In the genomic region with DNA sequence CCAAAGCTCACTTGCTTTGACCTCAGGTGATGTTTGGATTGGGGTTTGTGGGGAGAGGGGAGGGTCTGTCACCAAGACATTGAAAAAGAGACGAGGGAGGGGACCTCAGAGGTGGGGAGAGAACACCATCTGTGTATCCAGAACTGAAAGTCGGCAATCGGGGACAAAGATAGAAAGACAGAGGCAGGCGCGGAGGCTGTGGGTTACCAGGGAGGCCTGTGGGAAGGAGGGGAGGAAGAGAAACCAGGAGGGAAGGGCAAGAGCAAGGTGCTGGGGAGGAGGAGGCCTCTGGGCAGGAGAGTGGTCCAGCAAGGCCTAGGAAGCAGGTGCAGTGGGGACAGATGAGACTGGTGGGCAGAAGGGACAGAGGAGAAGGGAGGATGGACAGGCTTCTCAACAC, we compare ENCODE assay signal across 23 cellular contexts.
DNase-seq lines count a peak whose midpoint lies in the region; ATAC-seq and TF ChIP-seq lines count a peak whose summit lies in the region.
"Had no signal": no experiment of that assay in that cellular context is flagged by ENCODE, and none has a peak within 500 bp of the region (broad histone marks: within the 10 kb centered on the region; RNA-seq: fewer than 3 reads in every experiment).

No MANE protein-coding gene starts in this region.

- no peaks in the 10 kb centered on the region for H3K36me3 Mint-ChIP-seq in activated naive CD8-positive, alpha-beta T cell
- no peaks in the 10 kb centered on the region for H3K36me3 Mint-ChIP-seq in activated naive CD8-positive, alpha-beta T cell treated with anti-CD3 and anti-CD28 coated beads, Interleukin-2, amount 50 U/mL, for 24 hours (ENCODE audit: low read depth)
- H3K36me3 Mint-ChIP-seq: CD8-positive, alpha-beta memory T cell had no signal

- H4K91ac ChIP-seq in neuronal stem cell (ENCODE audit: low read depth, low read length, poor library complexity) = no peak overlapping the region

- BruUV-seq in OCI-LY7 (replicated peaks; lab: Mats Ljungman, UMichigan) = no TSS peak

- H3K4me3 ChIP-seq in OCI-LY3 (ENCODE audit: low read length) (no peak overlapping the region), neuronal stem cell (ENCODE audit: low read length in 2 of 2) (no peak overlapping the region), OCI-LY7 (ENCODE audit: low read depth, low read length, poor library complexity, severe bottlenecking) (no peak overlapping the region)
- H3K4me3 ChIP-seq: SK-N-MC had no signal

- DNase-seq in activated naive CD8-positive, alpha-beta T cell treated with anti-CD3 and anti-CD28 coated beads, Interleukin-2, amount 50 U/mL, for 24 hours = no peak
- DNase-seq in MV-4-11 (lab: John Stamatoyannopoulos, UW) = peak; percentile 87
- DNase-seq in neuronal stem cell (ENCODE audit: low spot score) = no peak
- no peak for DNase-seq in posterior vena cava (ENCODE audit: low spot score)
- DNase-seq in OCI-LY7 (ENCODE audit: low spot score) = no peak
- DNase-seq: 8988T; Calu3; CD8-positive, alpha-beta memory T cell; HCEC 1CT; KG1; NCI-H1048; NCI-H1417 treated with DMSO at 0.1 percent for 48 hours; NCI-H187; NCI-H446; NCI-H526; Right ventricle myocardium superior; SW 1271 had no signal

- no peak overlapping the region for H3K14ac ChIP-seq in neuronal stem cell (ENCODE audit: low read length)

- no peak overlapping the region for H4K8ac ChIP-seq in neuronal stem cell (ENCODE audit: low read depth, low read length)

- H3K9ac ChIP-seq in OCI-LY3 (ENCODE audit: low read length) (no peak overlapping the region), neuronal stem cell (ENCODE audit: low read depth, low read length, poor library complexity) (peak overlapping the region; percentile 10)

- POLR2A ChIA-PET in OCI-LY7 (lab: Charles Lee) = no interaction called here

- H3K4me1 Mint-ChIP-seq in activated naive CD8-positive, alpha-beta T cell (ENCODE audit: low read depth) = no peaks in the 10 kb centered on the region
- H3K4me1 Mint-ChIP-seq in activated naive CD8-positive, alpha-beta T cell treated with anti-CD3 and anti-CD28 coated beads, Interleukin-2, amount 50 U/mL, for 24 hours = no peaks in the 10 kb centered on the region

- H3K9me2 ChIP-seq in OCI-LY7 (ENCODE audit: insufficient read depth, low read length) = no peaks in the 10 kb centered on the region

- H3K4me1 ChIP-seq in OCI-LY3 (ENCODE audit: low read length) (peaks cover 31% of the 10 kb centered on the region), neuronal stem cell (ENCODE audit: control insufficient read depth in 2 of 2, insufficient read depth in 1 of 2, low read depth in 1 of 2, low read length in 2 of 2) (peaks cover 0 to 8% of the 10 kb centered on the region in 2 donors), OCI-LY7 (ENCODE audit: insufficient read depth, low read length, poor library complexity, severe bottlenecking) (no peaks in the 10 kb centered on the region)

- H2BK120ac ChIP-seq in neuronal stem cell (ENCODE audit: low read depth, low read length) = no peak overlapping the region

- H2AK5ac ChIP-seq in neuronal stem cell (ENCODE audit: low read depth, low read length) = no peak overlapping the region

- no peaks in the 10 kb centered on the region for H3K27me3 Mint-ChIP-seq in activated naive CD8-positive, alpha-beta T cell
- peaks cover 6% of the 10 kb centered on the region for H3K27me3 Mint-ChIP-seq in activated naive CD8-positive, alpha-beta T cell treated with anti-CD3 and anti-CD28 coated beads, Interleukin-2, amount 50 U/mL, for 24 hours

- H3K18ac ChIP-seq in neuronal stem cell (ENCODE audit: low read length) = no peak overlapping the region

- intact Hi-C loops in posterior vena cava (cut with DNase I) = no loop called here
- intact Hi-C loops in OCI-LY7 (cut with micrococcal nuclease; ENCODE audit: unreplicated experiment) = no loop called here

- H2BK5ac ChIP-seq in neuronal stem cell (ENCODE audit: low read length) = no peak overlapping the region

- H2BK15ac ChIP-seq in neuronal stem cell (ENCODE audit: low read length) = no peak overlapping the region

- H3K9me3 ChIP-seq in OCI-LY3 (ENCODE audit: insufficient read depth, low read length) (no peaks in the 10 kb centered on the region), neuronal stem cell (replicated peaks in 1 of 2; ENCODE audit: control insufficient read depth in 2 of 2, insufficient read depth in 1 of 2, low read depth in 1 of 2, low read length in 2 of 2) (peaks cover 0 to 2% of the 10 kb centered on the region in 2 donors), OCI-LY7 (ENCODE audit: low read length) (no peaks in the 10 kb centered on the region)

- H3K4ac ChIP-seq in neuronal stem cell (ENCODE audit: low read length) = no peak overlapping the region

- no peaks in the 10 kb centered on the region for H3K79me1 ChIP-seq in neuronal stem cell (ENCODE audit: low read depth, low read length)

- H4K20me1 ChIP-seq in OCI-LY3 (ENCODE audit: insufficient read depth, low read length) (no peaks in the 10 kb centered on the region), OCI-LY7 (ENCODE audit: insufficient read depth, low read length) (no peaks in the 10 kb centered on the region)

- no peak overlapping the region for H2BK12ac ChIP-seq in neuronal stem cell (ENCODE audit: low read length)

- no peak overlapping the region for H3K4me3 Mint-ChIP-seq in activated naive CD8-positive, alpha-beta T cell
- no peak overlapping the region for H3K4me3 Mint-ChIP-seq in activated naive CD8-positive, alpha-beta T cell treated with anti-CD3 and anti-CD28 coated beads, Interleukin-2, amount 50 U/mL, for 24 hours
- H3K4me3 Mint-ChIP-seq: CD8-positive, alpha-beta memory T cell had no signal

- no peak for TF ChIP-seq CTCF in OCI-LY3 (IDR thresholded peaks at IDR 0.05; ENCODE audit: low read depth, low read length)
- TF ChIP-seq CTCF in OCI-LY7 (conservative IDR thresholded peaks at IDR 0.05; ENCODE audit: low read length) = no peak

- CTCF ChIA-PET in OCI-LY7 (lab: Charles Lee; ENCODE audit: unreplicated experiment) = no interaction called here

- H2AFZ ChIP-seq in OCI-LY3 (ENCODE audit: low read depth, low read length) (0 out of 2 replicates have a peak overlapping the region, but pooled peaks have one; percentile 14), neuronal stem cell (ENCODE audit: low read length) (no peak overlapping the region), OCI-LY7 (ENCODE audit: low read length) (no peak overlapping the region)

- H3K9me3 Mint-ChIP-seq in activated naive CD8-positive, alpha-beta T cell (ENCODE audit: low read depth) = no peaks in the 10 kb centered on the region
- no peaks in the 10 kb centered on the region for H3K9me3 Mint-ChIP-seq in activated naive CD8-positive, alpha-beta T cell treated with anti-CD3 and anti-CD28 coated beads, Interleukin-2, amount 50 U/mL, for 24 hours
- H3K9me3 Mint-ChIP-seq: CD8-positive, alpha-beta memory T cell had no signal

- WGBS in neuronal stem cell (ENCODE audit: extremely low coverage in 2 of 2, insufficient read length in 2 of 2, insufficient replicate concordance in 1 of 2), 2 donors = no CpG with 5 or more reads among the region's 5 CpGs

- H3K27ac Mint-ChIP-seq in activated naive CD8-positive, alpha-beta T cell = peak overlapping the region; percentile 62
- H3K27ac Mint-ChIP-seq in activated naive CD8-positive, alpha-beta T cell treated with anti-CD3 and anti-CD28 coated beads, Interleukin-2, amount 50 U/mL, for 24 hours = no peak overlapping the region

- no peaks in the 10 kb centered on the region for H3K79me2 ChIP-seq in OCI-LY3 (ENCODE audit: low read length)
- no peaks in the 10 kb centered on the region for H3K79me2 ChIP-seq in OCI-LY7 (ENCODE audit: insufficient read depth, low read depth, low read length)

- H3K27ac ChIP-seq in OCI-LY3 (ENCODE audit: low read length) (no peak overlapping the region), neuronal stem cell (replicated peaks; ENCODE audit: low read length) (no peak overlapping the region), OCI-LY7 (ENCODE audit: low read depth, low read length, poor library complexity, severe bottlenecking) (no peak overlapping the region)
- H3K27ac ChIP-seq: C4-2B, HL-60, SK-N-MC had no signal

- H3K4me2 ChIP-seq in OCI-LY3 (ENCODE audit: low read length) (peak overlapping the region; percentile 37), neuronal stem cell (ENCODE audit: insufficient read depth, low read length, poor library complexity, severe bottlenecking) (no peak overlapping the region), OCI-LY7 (ENCODE audit: low read length) (no peak overlapping the region)

- peak overlapping the region; percentile 52 for H3K23ac ChIP-seq in neuronal stem cell (ENCODE audit: low read depth, low read length, poor library complexity)

- ATAC-seq in activated naive CD8-positive, alpha-beta T cell treated with anti-CD3 and anti-CD28 coated beads, Interleukin-2, amount 50 U/mL, for 24 hours = no peak
- ATAC-seq in GM18870 (IDR thresholded peaks at IDR 0.05; ENCODE audit: unreplicated experiment) = no peak

- no peaks in the 10 kb centered on the region for H3K27me3 ChIP-seq in OCI-LY3 (ENCODE audit: low read depth, low read length)
- H3K27me3 ChIP-seq in neuronal stem cell (ENCODE audit: control insufficient read depth in 3 of 3, insufficient read depth in 3 of 3, low read depth in 1 of 3, low read length in 3 of 3) = peaks cover 0 to 4% (median 0%) of the 10 kb centered on the region in 3 experiments

- H3K36me3 ChIP-seq in OCI-LY3 (replicated peaks; ENCODE audit: low read depth, low read length) = no peaks in the 10 kb centered on the region
- no peaks in the 10 kb centered on the region for H3K36me3 ChIP-seq in neuronal stem cell (replicated peaks in 1 of 2; ENCODE audit: control insufficient read depth in 2 of 2, insufficient read depth in 2 of 2, low read length in 2 of 2)
- H3K36me3 ChIP-seq in OCI-LY7 (ENCODE audit: insufficient read depth, low read length) = no peaks in the 10 kb centered on the region
